27 cellular contexts compared by ENCODE assay signal in genomic region chr18:61619783-61620182, GRCh38.
"Had no signal": no experiment of that assay in that cellular context is flagged by ENCODE, and none has a peak within 500 bp of the region (broad histone marks: within the 10 kb centered on the region; RNA-seq: fewer than 3 reads in every experiment).

No MANE protein-coding gene starts in this region.

- H3K4me2 ChIP-seq: smooth muscle cell had no signal

- H3K27ac ChIP-seq: neutrophil, pancreas, prostate gland, skin epidermis, spleen, suprapubic skin, testis, tibial artery, transverse colon, upper lobe of right lung, uterus had no signal

- H3K4me1 ChIP-seq: pancreas, prostate gland, spleen, suprapubic skin, testis, transverse colon, upper lobe of right lung, uterus had no signal

- DNase-seq: naive thymus-derived CD8-positive, alpha-beta T cell; nephron progenitor cell; nucleus accumbens; pancreas; right cardiac atrium; spleen; stimulated activated CD4-positive, alpha-beta T cell treated with anti-CD3 and anti-CD28 coated beads, Interleukin-12 subunit alpha, Interleukin-12 subunit beta, amount 100 ng/mL, for 4 hours; stimulated activated CD4-positive, alpha-beta T cell treated with anti-CD3 and anti-CD28 coated beads, Interleukin-1b, Interleukin-23, amount 100 ng/mL, for 48 hours; stimulated activated CD4-positive, alpha-beta T cell treated with anti-CD3 and anti-CD28 coated beads, Interleukin-4, amount 100 ng/mL, for 1 hour; stimulated activated CD4-positive, alpha-beta T cell treated with anti-CD3 and anti-CD28 coated beads, Interleukin-4, amount 100 ng/mL, for 4 hours; stimulated activated CD8-positive, alpha-beta memory T cell treated with anti-CD3 and anti-CD28 coated beads, Interleukin-4, amount 100 ng/mL, for 48 hours; stimulated activated naive CD4-positive, alpha-beta T cell; stimulated activated naive CD8-positive, alpha-beta T cell treated with anti-CD3 and anti-CD28 coated beads, Interleukin-15, amount 100 ng/mL, for 72 hours; stimulated activated naive CD8-positive, alpha-beta T cell treated with anti-CD3 and anti-CD28 coated beads, Interleukin-15, Interleukin-2, amounts not matched to agents 100 U/mL and 50 U/mL, for 24 hours; substantia nigra; testis; tibial artery; transverse colon; upper lobe of right lung; uterus had no signal

- H3K36me3 ChIP-seq: neutrophil, pancreas, prostate gland, spleen, suprapubic skin, tibial artery, transverse colon, upper lobe of right lung, uterus had no signal

- H3K27me3 ChIP-seq: neutrophil, pancreas, spleen, suprapubic skin, testis, tibial artery, transverse colon, upper lobe of right lung, uterus had no signal

- ATAC-seq: naive thymus-derived CD8-positive, alpha-beta T cell; pancreas; right cardiac atrium; sciatic nerve; stimulated activated memory B cell treated with anti-CD40 and anti-IgM and Interleukin-4, amounts not matched to agents 10 μg/mL and 1 μg/mL and 100 μg/mL, for 72 hours; stimulated activated naive CD8-positive, alpha-beta T cell treated with anti-CD3 and anti-CD28 coated beads, Interleukin-15, amount 100 ng/mL, for 72 hours; stimulated activated naive CD8-positive, alpha-beta T cell treated with anti-CD3 and anti-CD28 coated beads, Interleukin-15, Interleukin-2, amounts not matched to agents 100 U/mL and 50 U/mL, for 24 hours; upper lobe of right lung had no signal

- H3K4me3 ChIP-seq: pancreas, prostate gland, skin epidermis, smooth muscle cell, spleen, suprapubic skin, testis, tibial artery, transverse colon, upper lobe of right lung, uterus had no signal

- FAIRE-seq: pancreas had no signal

- H3K9me3 ChIP-seq: neutrophil, pancreas, prostate gland, spleen, suprapubic skin, testis, tibial artery, transverse colon, upper lobe of right lung, uterus had no signal
